In genomic region chr2:37243435-37243834, GRCh38 we compare ENCODE assay signal across 32 cellular contexts. TPM values are rescaled to one million over a fixed set of nuclear protein-coding genes. Genes with fewer than 3 reads are reported as not detected.
DNase-seq lines count a peak whose midpoint lies in the region; ATAC-seq and TF ChIP-seq lines count a peak whose summit lies in the region.
"Had no signal": no experiment of that assay in that cellular context is flagged by ENCODE, and none has a peak within 500 bp of the region (broad histone marks: within the 10 kb centered on the region; RNA-seq: fewer than 3 reads in every experiment).

No MANE protein-coding gene starts in this region.

- CTCF ChIA-PET in CD8-positive, alpha-beta T cell (lab: Charles Lee): no interaction called here

- POLR2A ChIA-PET in CD8-positive, alpha-beta T cell (lab: Charles Lee): interaction anchor here (1.6 kb wide), 1 partner anchor 12 kb away, joined by 4 read pairs; the partner anchor contains the start of genes CEBPZ and NDUFAF7

- H3K9me3 ChIP-seq in CD8-positive, alpha-beta T cell (ENCODE audit: low read length): no peaks in the 10 kb centered on the region
- H3K9me3 ChIP-seq: breast epithelium, heart left ventricle, spleen had no signal

- TF ChIP-seq CTCF in CD8-positive, alpha-beta T cell (IDR thresholded peaks at IDR 0.05): no peak

- H3K9me3 Mint-ChIP-seq in activated T-cell treated with anti-CD3 and anti-CD28 coated beads, Interleukin-2, amount 50 U/mL, for 24 hours: no peaks in the 10 kb centered on the region
- no peaks in the 10 kb centered on the region for H3K9me3 Mint-ChIP-seq in activated T-cell treated with anti-CD3 and anti-CD28 coated beads, Interleukin-2, amount 50 U/mL, for 4 hours
- H3K9me3 Mint-ChIP-seq in CD8-positive, alpha-beta T cell: no peaks in the 10 kb centered on the region
- H3K9me3 Mint-ChIP-seq in activated T-helper 1 cell treated with anti-CD3 and anti-CD28 coated beads, Interleukin-12 subunit alpha, Interleukin-12 subunit beta, Interleukin-2, Interleukin-4 antibody, amounts not matched to agents 30 ng/mL and 10 ng/mL and 1 ng/mL, durations not matched to agents 14 hours and 24 hours and 36 hours: no peaks in the 10 kb centered on the region
- H3K9me3 Mint-ChIP-seq in immature natural killer cell: no peaks in the 10 kb centered on the region
- H3K9me3 Mint-ChIP-seq in activated naive CD8-positive, alpha-beta T cell treated with anti-CD3 and anti-CD28 coated beads for 36 hours: no peaks in the 10 kb centered on the region
- H3K9me3 Mint-ChIP-seq: type B pancreatic cell had no signal

- peak overlapping the region; percentile 35 for H3K4me3 Mint-ChIP-seq in activated T-cell treated with anti-CD3 and anti-CD28 coated beads, Interleukin-2, amount 50 U/mL, for 24 hours
- H3K4me3 Mint-ChIP-seq in activated T-cell treated with anti-CD3 and anti-CD28 coated beads, Interleukin-2, amount 50 U/mL, for 4 hours: no peak overlapping the region
- no peak overlapping the region for H3K4me3 Mint-ChIP-seq in CD8-positive, alpha-beta T cell
- no peak overlapping the region for H3K4me3 Mint-ChIP-seq in activated T-helper 1 cell treated with anti-CD3 and anti-CD28 coated beads, Interleukin-12 subunit alpha, Interleukin-12 subunit beta, Interleukin-2, Interleukin-4 antibody, amounts not matched to agents 30 ng/mL and 10 ng/mL and 1 ng/mL, durations not matched to agents 14 hours and 24 hours and 36 hours
- no peak overlapping the region for H3K4me3 Mint-ChIP-seq in immature natural killer cell
- H3K4me3 Mint-ChIP-seq in activated naive CD8-positive, alpha-beta T cell treated with anti-CD3 and anti-CD28 coated beads for 36 hours: no peak overlapping the region
- H3K4me3 Mint-ChIP-seq: neural progenitor cell, type B pancreatic cell had no signal

- no peak for ATAC-seq in activated T-cell treated with anti-CD3 and anti-CD28 coated beads, Interleukin-2, amount 50 U/mL, for 4 hours
- ATAC-seq in CD8-positive, alpha-beta T cell: no peak
- ATAC-seq: esophagus mucosa, HCT116 had no signal

- H3K27me3 ChIP-seq in CD8-positive, alpha-beta T cell (ENCODE audit: insufficient read depth, low read length): no peaks in the 10 kb centered on the region
- H3K27me3 ChIP-seq: breast epithelium, heart left ventricle, neural progenitor cell, spleen had no signal

- no peaks in the 10 kb centered on the region for H3K27me3 Mint-ChIP-seq in activated T-cell treated with anti-CD3 and anti-CD28 coated beads, Interleukin-2, amount 50 U/mL, for 24 hours
- no peaks in the 10 kb centered on the region for H3K27me3 Mint-ChIP-seq in activated T-cell treated with anti-CD3 and anti-CD28 coated beads, Interleukin-2, amount 50 U/mL, for 4 hours (ENCODE audit: low read depth)
- H3K27me3 Mint-ChIP-seq in CD8-positive, alpha-beta T cell (ENCODE audit: low read depth): no peaks in the 10 kb centered on the region
- H3K27me3 Mint-ChIP-seq in activated T-helper 1 cell treated with anti-CD3 and anti-CD28 coated beads, Interleukin-12 subunit alpha, Interleukin-12 subunit beta, Interleukin-2, Interleukin-4 antibody, amounts not matched to agents 30 ng/mL and 10 ng/mL and 1 ng/mL, durations not matched to agents 14 hours and 24 hours and 36 hours (ENCODE audit: insufficient read depth): no peaks in the 10 kb centered on the region
- H3K27me3 Mint-ChIP-seq in immature natural killer cell (ENCODE audit: low read depth in 3 of 3): no peaks in the 10 kb centered on the region
- H3K27me3 Mint-ChIP-seq in activated naive CD8-positive, alpha-beta T cell treated with anti-CD3 and anti-CD28 coated beads for 36 hours: no peaks in the 10 kb centered on the region
- H3K27me3 Mint-ChIP-seq: type B pancreatic cell had no signal

- DNase-seq in activated T-cell treated with anti-CD3 and anti-CD28 coated beads, Interleukin-2, amount 50 U/mL, for 24 hours: no peak
- no peak for DNase-seq in activated T-cell treated with anti-CD3 and anti-CD28 coated beads, Interleukin-2, amount 50 U/mL, for 4 hours
- DNase-seq in CD8-positive, alpha-beta T cell: no peak
- DNase-seq in activated T-helper 1 cell treated with anti-CD3 and anti-CD28 coated beads, Interleukin-12 subunit alpha, Interleukin-12 subunit beta, Interleukin-2, Interleukin-4 antibody, amounts not matched to agents 30 ng/mL and 10 ng/mL and 1 ng/mL, durations not matched to agents 14 hours and 24 hours and 36 hours (ENCODE audit: low spot score): no peak
- DNase-seq in immature natural killer cell (no peak), medulla oblongata (ENCODE audit: extremely low spot score) (no peak), NCI-H146 treated with DMSO at 0.1 percent for 48 hours (lab: John Stamatoyannopoulos, UW; ENCODE audit: unreplicated experiment) (no peak)
- no peak for DNase-seq in activated naive CD8-positive, alpha-beta T cell treated with anti-CD3 and anti-CD28 coated beads for 36 hours
- DNase-seq: activated CD4-positive, alpha-beta T cell treated with anti-CD3 and anti-CD28 coated beads, Interleukin-2, amount 50 U/mL, for 4 hours; activated CD8-positive, alpha-beta memory T cell treated with anti-CD3 and anti-CD28 coated beads, Interleukin-2, amount 50 U/mL, for 48 hours; activated gamma-delta T cell treated with Interleukin-2 at 50 U/mL for 16 hours; COR-L47; effector CD4-positive, alpha-beta T cell; foreskin fibroblast; GDM1; heart left ventricle; mesenchymal stem cell; NCI-H1417; NCI-H2107; NCI-H446; NCI-H82; right cardiac atrium; spleen; substantia nigra had no signal

- no peak overlapping the region for H3K4me3 ChIP-seq in CD8-positive, alpha-beta T cell (ENCODE audit: low read depth, low read length)
- H3K4me3 ChIP-seq: breast epithelium, heart left ventricle, neural progenitor cell, SK-N-MC, spleen had no signal

- peaks cover 33% of the 10 kb centered on the region for H3K36me3 ChIP-seq in CD8-positive, alpha-beta T cell (ENCODE audit: insufficient read depth, low read length)
- H3K36me3 ChIP-seq: breast epithelium had no signal

- no peaks in the 10 kb centered on the region for H3K4me1 ChIP-seq in CD8-positive, alpha-beta T cell (ENCODE audit: insufficient read depth, low read length)
- H3K4me1 ChIP-seq: breast epithelium, neural progenitor cell, spleen had no signal

- H3K36me3 Mint-ChIP-seq in activated T-cell treated with anti-CD3 and anti-CD28 coated beads, Interleukin-2, amount 50 U/mL, for 24 hours (ENCODE audit: low read depth): peaks cover 93% of the 10 kb centered on the region
- peaks cover 49% of the 10 kb centered on the region for H3K36me3 Mint-ChIP-seq in activated T-cell treated with anti-CD3 and anti-CD28 coated beads, Interleukin-2, amount 50 U/mL, for 4 hours (ENCODE audit: insufficient read depth)
- peaks cover 76% of the 10 kb centered on the region for H3K36me3 Mint-ChIP-seq in CD8-positive, alpha-beta T cell
- peaks cover 62% of the 10 kb centered on the region for H3K36me3 Mint-ChIP-seq in activated T-helper 1 cell treated with anti-CD3 and anti-CD28 coated beads, Interleukin-12 subunit alpha, Interleukin-12 subunit beta, Interleukin-2, Interleukin-4 antibody, amounts not matched to agents 30 ng/mL and 10 ng/mL and 1 ng/mL, durations not matched to agents 14 hours and 24 hours and 36 hours (ENCODE audit: low read depth)
- H3K36me3 Mint-ChIP-seq in immature natural killer cell: peaks cover 18 to 48% (median 27%) of the 10 kb centered on the region in 3 donors
- H3K36me3 Mint-ChIP-seq in activated naive CD8-positive, alpha-beta T cell treated with anti-CD3 and anti-CD28 coated beads for 36 hours: peaks cover 31% of the 10 kb centered on the region

- H3K27ac ChIP-seq in CD8-positive, alpha-beta T cell (ENCODE audit: low read depth, low read length): no peak overlapping the region
- H3K27ac ChIP-seq: breast epithelium, neural progenitor cell, SK-N-MC, spleen, VCaP had no signal

- H3K4me1 Mint-ChIP-seq in activated T-cell treated with anti-CD3 and anti-CD28 coated beads, Interleukin-2, amount 50 U/mL, for 24 hours (ENCODE audit: low read depth): peaks cover 35% of the 10 kb centered on the region
- peaks cover 23% of the 10 kb centered on the region for H3K4me1 Mint-ChIP-seq in activated T-cell treated with anti-CD3 and anti-CD28 coated beads, Interleukin-2, amount 50 U/mL, for 4 hours (ENCODE audit: low read depth)
- peaks cover 2% of the 10 kb centered on the region for H3K4me1 Mint-ChIP-seq in CD8-positive, alpha-beta T cell (ENCODE audit: low read depth)
- H3K4me1 Mint-ChIP-seq in activated T-helper 1 cell treated with anti-CD3 and anti-CD28 coated beads, Interleukin-12 subunit alpha, Interleukin-12 subunit beta, Interleukin-2, Interleukin-4 antibody, amounts not matched to agents 30 ng/mL and 10 ng/mL and 1 ng/mL, durations not matched to agents 14 hours and 24 hours and 36 hours (ENCODE audit: low read depth): peaks cover 36% of the 10 kb centered on the region
- H3K4me1 Mint-ChIP-seq in immature natural killer cell: no peaks in the 10 kb centered on the region
- H3K4me1 Mint-ChIP-seq in activated naive CD8-positive, alpha-beta T cell treated with anti-CD3 and anti-CD28 coated beads for 36 hours: peaks cover 3% of the 10 kb centered on the region
- H3K4me1 Mint-ChIP-seq: neural progenitor cell had no signal

- peak overlapping the region; percentile 72 for H3K27ac Mint-ChIP-seq in activated T-cell treated with anti-CD3 and anti-CD28 coated beads, Interleukin-2, amount 50 U/mL, for 24 hours
- peak overlapping the region; percentile 23 for H3K27ac Mint-ChIP-seq in CD8-positive, alpha-beta T cell
- peak overlapping the region; percentile 9 for H3K27ac Mint-ChIP-seq in activated T-helper 1 cell treated with anti-CD3 and anti-CD28 coated beads, Interleukin-12 subunit alpha, Interleukin-12 subunit beta, Interleukin-2, Interleukin-4 antibody, amounts not matched to agents 30 ng/mL and 10 ng/mL and 1 ng/mL, durations not matched to agents 14 hours and 24 hours and 36 hours
- peak overlapping the region in 4 of 6 donors; percentile 20 to 65 (median 36) for H3K27ac Mint-ChIP-seq in immature natural killer cell
- no peak overlapping the region for H3K27ac Mint-ChIP-seq in activated naive CD8-positive, alpha-beta T cell treated with anti-CD3 and anti-CD28 coated beads for 36 hours
- H3K27ac Mint-ChIP-seq: neural progenitor cell, type B pancreatic cell had no signal

- intact Hi-C loops in CD8-positive, alpha-beta T cell (cut with DNase I, micrococcal nuclease): no loop called here
- intact Hi-C loops in activated T-helper 1 cell treated with anti-CD3 and anti-CD28 coated beads, Interleukin-12 subunit alpha, Interleukin-12 subunit beta, Interleukin-2, Interleukin-4 antibody, amounts not matched to agents 30 ng/mL and 10 ng/mL and 1 ng/mL, durations not matched to agents 14 hours and 24 hours and 36 hours (cut with micrococcal nuclease): no loop called here

RNA-seq across cellular contexts. Expression of gene NDUFAF7, which starts 12.0 kb away (rescaled TPM):
- total RNA-seq in activated T-cell treated with anti-CD3 and anti-CD28 coated beads, Interleukin-2, amount 50 U/mL, for 4 hours: 10 to 100 TPM; 16.4 to 22.1 (median 17.9) TPM
- total RNA-seq in CD8-positive, alpha-beta T cell: 10 to 100 TPM; 26.0 to 28.4 TPM
- total RNA-seq in activated T-helper 1 cell treated with anti-CD3 and anti-CD28 coated beads, Interleukin-12 subunit alpha, Interleukin-12 subunit beta, Interleukin-2, Interleukin-4 antibody, amounts not matched to agents 30 ng/mL and 10 ng/mL and 1 ng/mL, durations not matched to agents 14 hours and 24 hours and 36 hours: 23.0 and 27.1 TPM in 2 replicates
- polyA plus RNA-seq in immature natural killer cell: 1 to 10 TPM; 5.9 to 8.1 (median 7.7) TPM
- total RNA-seq in activated naive CD8-positive, alpha-beta T cell treated with anti-CD3 and anti-CD28 coated beads for 36 hours: 10 to 100 TPM; 20.9 to 21.3 TPM

RNA-seq across cellular contexts. Expression of gene CEBPZ, which starts 12.0 kb away (rescaled TPM):
- total RNA-seq in activated T-cell treated with anti-CD3 and anti-CD28 coated beads, Interleukin-2, amount 50 U/mL, for 4 hours: 100 to 1,000 TPM; 103 to 131 (median 117) TPM
- 100 to 1,000 TPM; 132 to 146 TPM for total RNA-seq in CD8-positive, alpha-beta T cell
- total RNA-seq in activated T-helper 1 cell treated with anti-CD3 and anti-CD28 coated beads, Interleukin-12 subunit alpha, Interleukin-12 subunit beta, Interleukin-2, Interleukin-4 antibody, amounts not matched to agents 30 ng/mL and 10 ng/mL and 1 ng/mL, durations not matched to agents 14 hours and 24 hours and 36 hours: 75.4 and 79.2 TPM in 2 replicates
- polyA plus RNA-seq in immature natural killer cell: 10 to 100 TPM; 16.2 to 28.9 (median 24.9) TPM
- total RNA-seq in activated naive CD8-positive, alpha-beta T cell treated with anti-CD3 and anti-CD28 coated beads for 36 hours: 100 to 1,000 TPM; 102 to 119 TPM

RNA-seq across cellular contexts. Expression of gene CEBPZOS, which starts 47.1 kb away (rescaled TPM):
- total RNA-seq in activated T-cell treated with anti-CD3 and anti-CD28 coated beads, Interleukin-2, amount 50 U/mL, for 4 hours: 10 to 100 TPM; 35.3 to 41.1 (median 37.0) TPM
- total RNA-seq in CD8-positive, alpha-beta T cell: 10 to 100 TPM; 17.5 to 18.2 TPM
- 39.5 and 45.3 TPM in 2 replicates for total RNA-seq in activated T-helper 1 cell treated with anti-CD3 and anti-CD28 coated beads, Interleukin-12 subunit alpha, Interleukin-12 subunit beta, Interleukin-2, Interleukin-4 antibody, amounts not matched to agents 30 ng/mL and 10 ng/mL and 1 ng/mL, durations not matched to agents 14 hours and 24 hours and 36 hours
- polyA plus RNA-seq in immature natural killer cell: 10 to 100 TPM; 37.6 to 45.4 (median 44.9) TPM
- total RNA-seq in activated naive CD8-positive, alpha-beta T cell treated with anti-CD3 and anti-CD28 coated beads for 36 hours: 10 to 100 TPM; 37.3 to 38.8 TPM

RNA-seq across cellular contexts. Expression of gene SULT6B1, which starts 55.0 kb away (rescaled TPM):
- total RNA-seq in activated T-cell treated with anti-CD3 and anti-CD28 coated beads, Interleukin-2, amount 50 U/mL, for 4 hours: not detected
- not detected for total RNA-seq in CD8-positive, alpha-beta T cell
- not detected in 2 replicates for total RNA-seq in activated T-helper 1 cell treated with anti-CD3 and anti-CD28 coated beads, Interleukin-12 subunit alpha, Interleukin-12 subunit beta, Interleukin-2, Interleukin-4 antibody, amounts not matched to agents 30 ng/mL and 10 ng/mL and 1 ng/mL, durations not matched to agents 14 hours and 24 hours and 36 hours
- polyA plus RNA-seq in immature natural killer cell: not detected
- not detected for total RNA-seq in activated naive CD8-positive, alpha-beta T cell treated with anti-CD3 and anti-CD28 coated beads for 36 hours
- total RNA-seq: A673, breast epithelium, esophagus mucosa, heart left ventricle, right cardiac atrium, spleen had no signal
- polyA plus RNA-seq: heart left ventricle, right cardiac atrium, spleen had no signal
